Comparison of ENCODE assay signal across 15 cellular contexts in the genomic region with DNA sequence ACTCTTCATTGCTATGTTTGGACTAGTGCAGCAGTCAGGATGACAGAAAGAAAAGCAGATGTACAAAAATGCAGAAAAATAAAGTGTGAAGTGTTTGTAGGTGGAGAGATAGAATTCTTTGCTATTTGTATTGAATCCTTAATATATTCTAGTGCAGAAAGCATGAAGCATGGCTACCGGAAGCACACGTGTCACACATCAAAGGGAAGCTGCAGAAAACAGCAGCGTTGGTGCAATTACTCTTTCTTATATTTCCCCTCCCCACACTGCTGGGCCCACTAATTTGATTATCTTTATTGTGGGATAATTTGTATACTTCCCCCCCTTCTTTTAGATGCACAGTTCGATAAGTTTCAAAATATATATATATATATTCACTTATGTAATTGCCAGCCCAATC.
"Had no signal": no experiment of that assay in that cellular context is flagged by ENCODE, and none has a peak within 500 bp of the region (broad histone marks: within the 10 kb centered on the region; RNA-seq: fewer than 3 reads in every experiment).

No MANE protein-coding gene starts in this region.

- H3K9me3 Mint-ChIP-seq: endodermal cell, nephron had no signal

- H3K4me3 ChIP-seq: breast epithelium, heart right ventricle, tibial artery, uterus had no signal

- H3K36me3 Mint-ChIP-seq: activated CD8-positive, alpha-beta memory T cell treated with anti-CD3 and anti-CD28 coated beads, Interleukin-2, amount 10 ng/mL, durations not matched to agents 7 days and 5 days had no signal

- H3K4me3 Mint-ChIP-seq: activated CD8-positive, alpha-beta memory T cell treated with anti-CD3 and anti-CD28 coated beads, Interleukin-2, amount 10 ng/mL, durations not matched to agents 7 days and 5 days; endodermal cell; nephron had no signal

- H3K4me1 ChIP-seq: breast epithelium, tibial artery, uterus had no signal

- ATAC-seq: activated CD8-positive, alpha-beta memory T cell treated with anti-CD3 and anti-CD28 coated beads, Interleukin-2, amount 10 ng/mL, durations not matched to agents 7 days and 5 days; heart right ventricle had no signal

- H3K36me3 ChIP-seq: breast epithelium, uterus had no signal

- H3K27me3 ChIP-seq: breast epithelium, heart right ventricle, tibial artery, uterus had no signal

- H3K4me1 Mint-ChIP-seq: nephron had no signal

- H3K27me3 Mint-ChIP-seq: activated CD8-positive, alpha-beta memory T cell treated with anti-CD3 and anti-CD28 coated beads, Interleukin-2, amount 10 ng/mL, durations not matched to agents 7 days and 5 days had no signal

- H3K27ac Mint-ChIP-seq: activated CD8-positive, alpha-beta memory T cell treated with anti-CD3 and anti-CD28 coated beads, Interleukin-2, amount 10 ng/mL, durations not matched to agents 7 days and 5 days; endodermal cell; nephron had no signal

- H3K27ac ChIP-seq: breast epithelium, heart right ventricle, tibial artery, uterus had no signal

- DNase-seq: activated CD4-positive, alpha-beta T cell treated with anti-CD3 and anti-CD28 coated beads for 1 hour; activated CD4-positive, alpha-beta T cell treated with anti-CD3 and anti-CD28 coated beads, Interleukin-2, amount 50 U/mL, for 4 hours; activated CD8-positive, alpha-beta memory T cell treated with anti-CD3 and anti-CD28 coated beads, Interleukin-2, amount 10 ng/mL, durations not matched to agents 7 days and 5 days; activated T-cell treated with anti-CD3 and anti-CD28 coated beads, Interleukin-2, amount 50 U/mL, for 1 hour; aorta; dermis blood vessel endothelial cell; endodermal cell; heart right ventricle; occipital lobe; stimulated activated CD4-positive, alpha-beta T cell treated with anti-CD3 and anti-CD28 coated beads, Interleukin-2, amount 100 ng/mL, for 48 hours; T-helper 9 cell; tibial artery; uterus had no signal

- H3K9me3 ChIP-seq: breast epithelium, heart right ventricle, tibial artery, uterus had no signal
